In the genomic region with DNA sequence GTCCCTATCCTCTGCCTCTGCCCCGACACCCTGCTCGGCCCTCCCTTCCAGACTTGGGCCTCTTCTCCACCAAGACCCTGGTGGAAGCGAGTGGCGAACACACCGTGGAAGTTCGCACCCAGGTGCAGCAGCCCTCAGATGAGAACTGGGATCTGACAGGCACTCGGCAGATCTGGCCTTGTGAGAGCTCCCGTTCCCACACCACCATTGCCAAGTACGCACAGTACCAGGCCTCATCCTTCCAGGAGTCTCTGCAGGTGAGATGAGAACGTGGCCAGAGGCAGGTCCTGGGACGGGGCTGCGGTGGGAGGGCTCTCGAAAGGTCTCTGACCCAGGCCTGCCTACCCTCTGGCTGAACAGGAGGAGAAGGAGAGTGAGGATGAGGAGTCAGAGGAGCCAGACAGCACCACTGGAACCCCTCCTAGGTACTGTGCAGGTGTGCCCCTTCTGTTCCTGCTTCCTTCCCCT, we compare ENCODE assay signal across 9 cellular contexts. TPM values are rescaled to one million over a fixed set of nuclear protein-coding genes. Genes with fewer than 3 reads are reported as not detected.
A peak's percentile ranks its signal among the peaks of the same experiment; 100 is the strongest.
DNase-seq lines count a peak whose midpoint lies in the region; ATAC-seq, FAIRE-seq and TF ChIP-seq lines count a peak whose summit lies in the region.
"Had no signal": no experiment of that assay in that cellular context is flagged by ENCODE, and none has a peak within 500 bp of the region (broad histone marks: within the 10 kb centered on the region; RNA-seq: fewer than 3 reads in every experiment).

No MANE protein-coding gene starts in this region.

- H3K9me3 Mint-ChIP-seq in central memory CD8-positive, alpha-beta T cell, result no peaks in the 10 kb centered on the region
- H3K9me3 Mint-ChIP-seq in osteocyte (ENCODE audit: unreplicated experiment), result no peaks in the 10 kb centered on the region

- peak; percentile 9 for FAIRE-seq in GM12892 (lab: Jason Lieb, UNC)

- TF ChIP-seq POLR2A in GM12892 (IDR thresholded peaks at IDR 0.05; ENCODE audit: low read depth, low read length), result no peak

- no peaks in the 10 kb centered on the region for H3K27me3 Mint-ChIP-seq in central memory CD8-positive, alpha-beta T cell
- H3K27me3 Mint-ChIP-seq in osteocyte (ENCODE audit: unreplicated experiment), result no peaks in the 10 kb centered on the region

- peak overlapping the region; percentile 42 for H3K4me3 ChIP-seq in LNCaP clone FGC (ENCODE audit: low read depth, low read length)
- H3K4me3 ChIP-seq: lung had no signal

- TF ChIP-seq CTCF in LNCaP clone FGC (IDR thresholded peaks at IDR 0.05; ENCODE audit: control insufficient read depth, extremely low read depth, insufficient read depth), result no peak
- no peak for TF ChIP-seq CTCF in osteocyte (IDR thresholded peaks at IDR 0.05)

- DNase-seq in GM12892 (ENCODE audit: insufficient read length) (no peak), LNCaP clone FGC (ENCODE audit: low read depth) (no peak), osteocyte (ENCODE audit: extremely low spot score, unreplicated experiment) (no peak), H4 (ENCODE audit: low spot score) (no peak), amygdala (lab: John Stamatoyannopoulos, UW) (no peak), anterior cingulate cortex (lab: John Stamatoyannopoulos, UW) (no peak), NK-92 (lab: John Stamatoyannopoulos, UW; ENCODE audit: unreplicated experiment) (no peak)
- no peak for DNase-seq in central memory CD8-positive, alpha-beta T cell (ENCODE audit: low spot score in 2 of 2)

- ATAC-seq in central memory CD8-positive, alpha-beta T cell (replicated peaks; ENCODE audit: extremely low read depth, poor library complexity, severe bottlenecking), result peak; percentile 2

- H3K4me3 Mint-ChIP-seq in central memory CD8-positive, alpha-beta T cell, result peak overlapping the region; percentile 71
- H3K4me3 Mint-ChIP-seq in osteocyte (ENCODE audit: unreplicated experiment), result no peak overlapping the region

- H3K4me1 Mint-ChIP-seq in central memory CD8-positive, alpha-beta T cell, result peaks cover 7% of the 10 kb centered on the region
- H3K4me1 Mint-ChIP-seq in osteocyte (ENCODE audit: unreplicated experiment), result peaks cover 8% of the 10 kb centered on the region

- H3K36me3 Mint-ChIP-seq in central memory CD8-positive, alpha-beta T cell (ENCODE audit: insufficient read depth), result peaks cover 45% of the 10 kb centered on the region
- peaks cover 32% of the 10 kb centered on the region for H3K36me3 Mint-ChIP-seq in osteocyte (ENCODE audit: unreplicated experiment)

- peak overlapping the region; percentile 79 for H3K27ac Mint-ChIP-seq in central memory CD8-positive, alpha-beta T cell (ENCODE audit: low read depth)
- H3K27ac Mint-ChIP-seq in osteocyte (ENCODE audit: unreplicated experiment), result peak overlapping the region; percentile 14

RNA-seq across cellular contexts. Expression of gene TMEM88, which starts 3.9 kb away (rescaled TPM):
- polyA plus RNA-seq in GM12892 (2012; ENCODE audit: missing spikeins), result 0.76 TPM
- total RNA-seq in osteocyte, result 3.4 TPM in 2 replicates
- total RNA-seq in H4 (2014; rRNA removed; shearing (Covaris generic)), result not detected in 2 replicates

RNA-seq across cellular contexts. Expression of gene NAA38, which starts 6.4 kb away (rescaled TPM):
- polyA plus RNA-seq in GM12892 (2012; ENCODE audit: missing spikeins), result 76.3 TPM
- 65.8 and 66.2 TPM in 2 replicates for total RNA-seq in osteocyte
- 70.3 and 104 TPM in 2 replicates for total RNA-seq in H4 (2014; rRNA removed; shearing (Covaris generic))

RNA-seq across cellular contexts. Expression of gene CYB5D1, which starts 6.8 kb away (rescaled TPM):
- polyA plus RNA-seq in GM12892 (2012; ENCODE audit: missing spikeins), result 4.9 TPM
- total RNA-seq in osteocyte, result 8.5 and 10.2 TPM in 2 replicates
- total RNA-seq in H4 (2014; rRNA removed; shearing (Covaris generic)), result 4.0 and 7.5 TPM in 2 replicates

RNA-seq across cellular contexts. Expression of gene KDM6B, which starts 17.0 kb away (rescaled TPM):
- polyA plus RNA-seq in GM12892 (2012; ENCODE audit: missing spikeins), result 3.9 TPM
- 52.9 and 53.7 TPM in 2 replicates for total RNA-seq in osteocyte
- total RNA-seq in H4 (2014; rRNA removed; shearing (Covaris generic)), result 0.21 and 4.1 TPM in 2 replicates

RNA-seq across cellular contexts. Expression of gene CHD3, which starts 37.6 kb away (rescaled TPM):
- 34.9 TPM for polyA plus RNA-seq in GM12892 (2012; ENCODE audit: missing spikeins)
- 196 and 206 TPM in 2 replicates for total RNA-seq in osteocyte
- 26.5 and 35.0 TPM in 2 replicates for total RNA-seq in H4 (2014; rRNA removed; shearing (Covaris generic))
